In genomic region chr2:232292395-232293154, GRCh38 we compare ENCODE assay signal across 8 cellular contexts.
A peak's percentile ranks its signal among the peaks of the same experiment; 100 is the strongest.
DNase-seq lines count a peak whose midpoint lies in the region; ATAC-seq, FAIRE-seq and TF ChIP-seq lines count a peak whose summit lies in the region.

No MANE protein-coding gene starts in this region.

- intact Hi-C loops in activated B cell treated with CpG ODN at 0.5 μM for 24 hours (cut with micrococcal nuclease), result loop anchor here (1.0 kb wide), 2 partner anchors 35 to 386 kb away; no protein-coding TSS in a partner anchor

- TF ChIP-seq CTCF in activated B cell treated with CpG ODN at 0.5 μM for 24 hours (IDR thresholded peaks at IDR 0.05), result no peak
- peak; percentile 86 for TF ChIP-seq CTCF in endothelial cell (IDR thresholded peaks at IDR 0.05; ENCODE audit: unreplicated experiment)

- peak; percentile 69 for FAIRE-seq in GM12892 (lab: Jason Lieb, UNC)

- H3K4me1 Mint-ChIP-seq in activated B cell treated with CpG ODN at 0.5 μM for 24 hours (peaks cover 2% of the 10 kb centered on the region), endothelial cell (ENCODE audit: unreplicated experiment) (peaks cover 15% of the 10 kb centered on the region), naive B cell (peaks cover 11 to 21% (median 19%) of the 10 kb centered on the region in 3 donors)

- H3K27ac Mint-ChIP-seq in activated B cell treated with CpG ODN at 0.5 μM for 24 hours (no peak overlapping the region), endothelial cell (ENCODE audit: unreplicated experiment) (no peak overlapping the region), naive B cell (peak overlapping the region in 3 of 6 donors; percentile 39 to 88 (median 42))

- no peak for TF ChIP-seq POLR2A in GM12892 (IDR thresholded peaks at IDR 0.05; ENCODE audit: low read depth, low read length)

- DNase-seq in AG08396 (ENCODE audit: low spot score), result peak; percentile 70
- peak; percentile 40 for DNase-seq in GM12892 (ENCODE audit: insufficient read length)
- peak; percentile 76 for DNase-seq in NAMALWA (ENCODE audit: low spot score)
- DNase-seq in activated B cell treated with CpG ODN at 0.5 μM for 24 hours, result peak; percentile 23
- peak; percentile 75 for DNase-seq in endothelial cell (ENCODE audit: low spot score)
- peak; percentile 15 for DNase-seq in naive B cell
- no peak for DNase-seq in DMS153 treated with DMSO at 0.1 percent for 48 hours (lab: John Stamatoyannopoulos, UW; ENCODE audit: unreplicated experiment)

- ATAC-seq in activated B cell treated with CpG ODN at 0.5 μM for 24 hours (ENCODE audit: low read depth) (peak; percentile 50), naive B cell (ENCODE audit: low read depth in 2 of 2) (no peak), GM21723 (IDR thresholded peaks at IDR 0.05; ENCODE audit: unreplicated experiment) (no peak)

- CTCF ChIA-PET in activated B cell treated with CpG ODN at 0.5 μM for 24 hours (lab: Charles Lee), result interaction anchor here (0.8 to 1.6 kb wide), 5 partner anchors 9 to 386 kb away, joined by 3 to 4 read pairs (median 4); no protein-coding TSS in a partner anchor

- POLR2A ChIA-PET in activated B cell treated with CpG ODN at 0.5 μM for 24 hours (lab: Charles Lee), result no interaction called here

- H3K36me3 Mint-ChIP-seq in activated B cell treated with CpG ODN at 0.5 μM for 24 hours (ENCODE audit: low read depth) (peaks cover 28% of the 10 kb centered on the region), endothelial cell (ENCODE audit: low read depth, unreplicated experiment) (no peaks in the 10 kb centered on the region), naive B cell (peaks cover 0 to 5% of the 10 kb centered on the region in 2 donors)

- no peaks in the 10 kb centered on the region for H3K9me3 Mint-ChIP-seq in activated B cell treated with CpG ODN at 0.5 μM for 24 hours
- H3K9me3 Mint-ChIP-seq in endothelial cell (ENCODE audit: unreplicated experiment), result no peaks in the 10 kb centered on the region
- no peaks in the 10 kb centered on the region for H3K9me3 Mint-ChIP-seq in naive B cell

- H3K27me3 Mint-ChIP-seq in activated B cell treated with CpG ODN at 0.5 μM for 24 hours (no peaks in the 10 kb centered on the region), endothelial cell (ENCODE audit: unreplicated experiment) (peaks cover 2% of the 10 kb centered on the region), naive B cell (no peaks in the 10 kb centered on the region)

- H3K4me3 Mint-ChIP-seq in activated B cell treated with CpG ODN at 0.5 μM for 24 hours (no peak overlapping the region), endothelial cell (ENCODE audit: unreplicated experiment) (no peak overlapping the region), naive B cell (peak overlapping the region in 1 of 8 donors; percentile 44)
